In the genomic region with DNA sequence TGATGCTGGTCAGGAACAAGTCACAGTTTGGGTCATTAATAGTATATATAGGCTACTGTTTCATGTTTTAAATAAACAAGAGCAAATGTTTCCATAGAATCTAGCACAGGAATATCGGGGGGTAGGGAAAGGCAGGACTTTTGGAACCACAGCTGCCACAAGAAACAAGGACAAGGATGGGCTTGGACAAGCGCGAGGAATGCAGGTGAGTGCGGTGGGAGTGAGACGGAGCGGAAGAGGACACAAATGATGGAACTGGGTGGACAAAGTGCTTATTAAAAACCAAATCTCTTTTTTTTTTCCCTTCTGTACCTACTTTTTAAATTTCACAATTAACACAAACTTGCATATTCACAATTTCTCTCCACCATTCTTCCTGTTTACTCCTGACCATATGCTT, we compare ENCODE assay signal across 10 cellular contexts. TPM values are rescaled to one million over a fixed set of nuclear protein-coding genes. Genes with fewer than 3 reads are reported as not detected.
"Had no signal": no experiment of that assay in that cellular context is flagged by ENCODE, and none has a peak within 500 bp of the region (broad histone marks: within the 10 kb centered on the region; RNA-seq: fewer than 3 reads in every experiment).

No MANE protein-coding gene starts in this region.

- H3K27ac ChIP-seq: GM23248 had no signal

- DNase-seq: GM23248, GOT3, H7, HFFc6, KG1 had no signal

- H3K36me3 ChIP-seq: HAP-1 had no signal

- H3K4me1 Mint-ChIP-seq: IgD-negative memory B cell had no signal

- H2AFZ ChIP-seq: GM23248 had no signal

- H3K4me1 ChIP-seq: HAP-1 had no signal

- H3K4me3 Mint-ChIP-seq: HFFc6, IgD-negative memory B cell had no signal

- H3K27ac Mint-ChIP-seq: HFFc6, IgD-negative memory B cell had no signal

- H3K9ac ChIP-seq: GM23248 had no signal

- FAIRE-seq: HTR-8/SVneo, K562 had no signal

- H3K4me3 ChIP-seq: GM23248, HAP-1, K562 had no signal

- H3K36me3 Mint-ChIP-seq: IgD-negative memory B cell had no signal

- H3K9me3 ChIP-seq: HAP-1 had no signal

- ATAC-seq: HCT116, K562 had no signal

RNA-seq across cellular contexts. Expression of a gene that starts 49.1 kb away (rescaled TPM):
- total RNA-seq: GM23248 had no signal
- polyA plus RNA-seq: IgD-negative memory B cell had no signal
